ENCODE assay signal across 8 cellular contexts in the genomic region with DNA sequence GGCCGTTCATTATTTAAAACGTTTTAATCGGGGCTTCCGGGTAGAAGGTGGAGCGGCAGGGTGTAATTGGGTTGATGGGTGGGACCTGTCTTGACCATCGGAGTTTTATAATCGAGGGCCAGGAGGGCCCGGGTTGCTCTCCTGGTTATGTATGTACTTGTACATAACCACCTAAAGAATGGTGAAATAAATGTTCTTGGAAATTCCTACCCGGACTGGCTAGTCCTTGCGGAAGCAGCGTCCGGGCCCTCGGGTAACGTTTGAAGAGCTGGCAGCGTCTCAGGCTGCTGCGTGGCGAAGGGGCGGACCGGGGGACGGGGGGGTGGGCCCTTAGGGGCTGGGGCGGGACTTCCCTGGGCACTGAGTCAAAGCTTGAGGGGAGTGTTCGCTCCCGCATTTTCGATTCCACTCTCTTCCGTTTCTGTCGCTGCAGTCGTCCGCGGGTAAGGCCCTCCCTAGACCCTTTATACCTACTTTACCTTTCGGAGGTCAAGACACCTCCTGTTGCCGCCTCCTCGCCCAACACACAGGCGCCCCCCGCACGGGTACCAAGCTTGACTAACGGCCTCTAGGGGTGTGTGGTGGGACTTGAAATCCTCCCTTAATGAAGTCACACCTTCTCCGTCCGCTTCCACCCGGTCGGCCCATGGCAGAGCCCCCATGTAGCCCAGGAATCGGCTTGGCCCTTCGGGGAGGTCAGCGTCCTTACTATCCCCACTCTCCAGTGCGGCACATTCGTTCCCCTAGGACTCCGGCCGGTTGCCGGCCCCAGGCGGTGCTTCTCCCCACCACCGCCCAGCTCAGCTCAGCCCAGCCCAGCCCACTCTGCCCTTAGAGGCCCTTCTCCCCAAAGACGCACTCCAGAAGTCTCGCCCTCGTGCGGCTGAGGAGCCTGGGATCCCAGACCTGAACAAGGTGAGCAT. TPM values are rescaled to one million over a fixed set of nuclear protein-coding genes. Genes with fewer than 3 reads are reported as not detected.
A peak's percentile ranks its signal among the peaks of the same experiment; 100 is the strongest.
DNase-seq lines count a peak whose midpoint lies in the region; ATAC-seq and TF ChIP-seq lines count a peak whose summit lies in the region.

A gene with protein sequence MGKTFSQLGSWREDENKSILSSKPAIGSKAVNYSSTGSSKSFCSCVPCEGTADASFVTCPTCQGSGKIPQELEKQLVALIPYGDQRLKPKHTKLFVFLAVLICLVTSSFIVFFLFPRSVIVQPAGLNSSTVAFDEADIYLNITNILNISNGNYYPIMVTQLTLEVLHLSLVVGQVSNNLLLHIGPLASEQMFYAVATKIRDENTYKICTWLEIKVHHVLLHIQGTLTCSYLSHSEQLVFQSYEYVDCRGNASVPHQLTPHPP (plus strand): TSS at position 396 of the 923 bp plus-strand sequence. CDS start 1,167 bp downstream, outside the sequence.

- H3K27ac Mint-ChIP-seq in activated CD4-positive, alpha-beta T cell treated with anti-CD3 and anti-CD28 coated beads for 36 hours, result peak within 1 kb of the TSS; percentile 92

- no peaks in the 10 kb centered on the region for H4K20me1 ChIP-seq in PC-3 (ENCODE audit: low read length)

- H3K9me2 ChIP-seq in PC-3 (replicated peaks; ENCODE audit: low read length), result no peaks in the 10 kb centered on the region

- H3K36me3 ChIP-seq in MG63 (peaks cover 34% of the 10 kb centered on the region), colonic mucosa (no peaks in the 10 kb centered on the region), PC-3 (ENCODE audit: low read depth, low read length) (no peaks in the 10 kb centered on the region)

- no TSS peak for BruUV-seq in PC-3 (replicated peaks; lab: Mats Ljungman, UMichigan)

- peaks cover 29% of the 10 kb centered on the region for H3K36me3 Mint-ChIP-seq in activated CD4-positive, alpha-beta T cell treated with anti-CD3 and anti-CD28 coated beads for 36 hours (ENCODE audit: low read depth)

- TF ChIP-seq CTCF in colonic mucosa (IDR thresholded peaks at IDR 0.05) (peak; percentile 17), PC-3 (conservative IDR thresholded peaks at IDR 0.05; ENCODE audit: low read depth, low read length) (no peak)

- H3F3A ChIP-seq in PC-3 (ENCODE audit: low read length, unreplicated experiment), result no peaks in the 10 kb centered on the region

- H3K79me2 ChIP-seq in PC-3 (ENCODE audit: low read length), result no peaks in the 10 kb centered on the region

- POLR2A ChIA-PET in activated CD4-positive, alpha-beta T cell treated with anti-CD3 and anti-CD28 coated beads for 36 hours (lab: Charles Lee), result interaction anchor here (0.9 to 1.2 kb wide), 5 partner anchors 12 to 214 kb away, joined by 3 to 18 read pairs (median 3); partner anchors contain the start of gene RPL27
- POLR2A ChIA-PET in PC-3 (lab: Charles Lee; ENCODE audit: unreplicated experiment), result no interaction called here

- peak within 1 kb of the TSS; percentile 93 for H3K27ac ChIP-seq in colonic mucosa
- no peak within 1 kb of the TSS for H3K27ac ChIP-seq in PC-3 (ENCODE audit: low read length)

- DNase-seq in EH (ENCODE audit: low read depth) (peak; percentile 92), MG63 (peak; percentile 68), colonic mucosa (peak; percentile 87), left kidney (ENCODE audit: low read depth, low spot score) (peak; percentile 89), PC-3 (no peak)
- peak; percentile 88 for DNase-seq in activated CD4-positive, alpha-beta T cell treated with anti-CD3 and anti-CD28 coated beads for 36 hours
- DNase-seq in stimulated activated CD4-positive, alpha-beta T cell treated with anti-CD3 and anti-CD28 coated beads, Interleukin-2, amount 100 ng/mL, for 4 hours (ENCODE audit: low read depth), result peak; percentile 64

- peak within 1 kb of the TSS; percentile 83 for H3K4me3 Mint-ChIP-seq in activated CD4-positive, alpha-beta T cell treated with anti-CD3 and anti-CD28 coated beads for 36 hours

- ATAC-seq in GM21723 (IDR thresholded peaks at IDR 0.05; ENCODE audit: unreplicated experiment) (peak; percentile 75), PC-3 (no peak)
- peak; percentile 92 for ATAC-seq in activated CD4-positive, alpha-beta T cell treated with anti-CD3 and anti-CD28 coated beads for 36 hours

- H3K27me3 Mint-ChIP-seq in activated CD4-positive, alpha-beta T cell treated with anti-CD3 and anti-CD28 coated beads for 36 hours, result no peaks in the 10 kb centered on the region

- H3K9ac ChIP-seq in colonic mucosa (ENCODE audit: low read depth in 2 of 2, low read length in 2 of 2) (peak within 1 kb of the TSS; percentile 91), PC-3 (ENCODE audit: low read length) (no peak within 1 kb of the TSS)

- peaks cover 11% of the 10 kb centered on the region for H3K4me1 ChIP-seq in colonic mucosa
- no peaks in the 10 kb centered on the region for H3K4me1 ChIP-seq in PC-3 (ENCODE audit: insufficient read depth, low read length)

- H3K9me3 ChIP-seq in MG63 (no peaks in the 10 kb centered on the region), colonic mucosa (no peaks in the 10 kb centered on the region), PC-3 (ENCODE audit: low read length) (no peaks in the 10 kb centered on the region)

- CTCF ChIA-PET in activated CD4-positive, alpha-beta T cell treated with anti-CD3 and anti-CD28 coated beads for 36 hours (lab: Charles Lee), result interaction anchor here (0.6 to 1.1 kb wide), 5 partner anchors 40 to 1263 kb away, joined by 3 to 5 read pairs (median 3); partner anchors contain the start of gene DHX8
- CTCF ChIA-PET in PC-3 (lab: Charles Lee), result no interaction called here

- H3K4me2 ChIP-seq in PC-3 (ENCODE audit: low read length), result no peak within 1 kb of the TSS

- no peaks in the 10 kb centered on the region for H3K9me3 Mint-ChIP-seq in activated CD4-positive, alpha-beta T cell treated with anti-CD3 and anti-CD28 coated beads for 36 hours (ENCODE audit: low read depth)

- H2AFZ ChIP-seq in PC-3 (ENCODE audit: low read length), result no peak within 1 kb of the TSS

- peaks cover 25% of the 10 kb centered on the region for H3K4me1 Mint-ChIP-seq in activated CD4-positive, alpha-beta T cell treated with anti-CD3 and anti-CD28 coated beads for 36 hours

- H3K4me3 ChIP-seq in MG63 (peak within 1 kb of the TSS; percentile 62), colonic mucosa (peak within 1 kb of the TSS; percentile 61), PC-3 (ENCODE audit: low read length) (no peak within 1 kb of the TSS)

- intact Hi-C loops in activated CD4-positive, alpha-beta T cell treated with anti-CD3 and anti-CD28 coated beads for 36 hours (cut with DNase I, micrococcal nuclease), result loop anchor here (1.0 to 5.0 kb wide), 10 partner anchors 15 to 389 kb away; partner anchors contain the start of genes AARSD1 (in 1 of the 2), BECN1 (in 1 of the 2), BRCA1 (in 1 of the 2) and PTGES3L (in 1 of the 2)
- intact Hi-C loops in colonic mucosa (cut with DNase I) (no loop called here), PC-3 (cut with micrococcal nuclease) (no loop called here)

- no peaks in the 10 kb centered on the region for H3K27me3 ChIP-seq in MG63
- no peaks in the 10 kb centered on the region for H3K27me3 ChIP-seq in colonic mucosa
- no peaks in the 10 kb centered on the region for H3K27me3 ChIP-seq in PC-3 (ENCODE audit: low read length)

RNA-seq across cellular contexts. Expression of the gene that starts here (rescaled TPM):
- total RNA-seq in MG63 (2014; rRNA removed; shearing (Covaris generic); ENCODE audit: low replicate concordance), result 0.10 and 0.99 TPM in 2 replicates
- total RNA-seq in activated CD4-positive, alpha-beta T cell treated with anti-CD3 and anti-CD28 coated beads for 36 hours, result 10 to 100 TPM; 10.7 to 10.8 TPM
- 10 to 100 TPM in 1 of 2 donors, 1 to 10 TPM in 1; 4.8 to 10.2 TPM for total RNA-seq in colonic mucosa
- not detected in 2 replicates for total RNA-seq in PC-3 (2014; rRNA removed)

Comparison
In these comparisons a context has a peak if more than half of its experiments do, and no peak if none do; other contexts are left out.
1. Peak in DNase-seq and H3K4me3 ChIP-seq in MG63; RNA of the gene not detected or under 1 TPM.
2. intact Hi-C loops: an anchor here in activated CD4-positive, alpha-beta T cell treated with anti-CD3 and anti-CD28 coated beads for 36 hours (1.0 to 5.0 kb wide); none called in colonic mucosa and PC-3.